ENCODE assay signal across 1 cellular context in the genomic region with DNA sequence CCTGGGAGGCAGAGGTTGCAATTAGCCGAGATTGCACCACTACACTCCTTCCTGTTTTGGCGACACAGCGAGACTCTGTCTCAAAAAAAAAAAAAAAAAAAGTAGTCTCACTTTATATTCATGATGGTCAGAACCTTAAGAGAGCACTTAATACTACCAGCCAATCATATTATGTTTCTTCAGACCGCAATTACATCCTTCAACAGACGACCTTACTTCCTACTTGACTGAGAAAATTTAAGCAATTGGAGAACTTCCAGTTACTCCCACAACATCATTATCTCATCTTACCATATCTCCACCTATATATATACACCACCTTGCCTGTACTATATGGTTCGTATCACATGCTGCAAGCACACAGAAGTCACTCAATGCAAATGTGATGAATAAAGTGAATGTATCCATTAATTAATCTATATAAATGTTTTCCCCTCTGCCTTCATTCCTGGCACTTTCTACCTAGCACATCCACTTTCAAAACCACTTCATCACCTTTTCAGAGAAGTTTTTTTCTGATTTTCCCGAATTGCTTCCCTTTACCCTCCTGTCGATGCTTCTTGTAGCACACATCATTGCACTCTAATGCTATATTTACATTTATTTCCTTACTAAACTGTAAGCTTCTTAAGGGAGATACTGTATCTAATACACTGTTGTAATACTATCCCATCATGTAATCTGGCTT.
TF ChIP-seq lines count a peak whose summit lies in the region.

No MANE protein-coding gene starts in this region.

TF ChIP-seq in K562, 482 proteins besides CTCF, POLR2A, EP300 and RAD21 (continued from another document):
- TF ChIP-seq, protein P1, sequence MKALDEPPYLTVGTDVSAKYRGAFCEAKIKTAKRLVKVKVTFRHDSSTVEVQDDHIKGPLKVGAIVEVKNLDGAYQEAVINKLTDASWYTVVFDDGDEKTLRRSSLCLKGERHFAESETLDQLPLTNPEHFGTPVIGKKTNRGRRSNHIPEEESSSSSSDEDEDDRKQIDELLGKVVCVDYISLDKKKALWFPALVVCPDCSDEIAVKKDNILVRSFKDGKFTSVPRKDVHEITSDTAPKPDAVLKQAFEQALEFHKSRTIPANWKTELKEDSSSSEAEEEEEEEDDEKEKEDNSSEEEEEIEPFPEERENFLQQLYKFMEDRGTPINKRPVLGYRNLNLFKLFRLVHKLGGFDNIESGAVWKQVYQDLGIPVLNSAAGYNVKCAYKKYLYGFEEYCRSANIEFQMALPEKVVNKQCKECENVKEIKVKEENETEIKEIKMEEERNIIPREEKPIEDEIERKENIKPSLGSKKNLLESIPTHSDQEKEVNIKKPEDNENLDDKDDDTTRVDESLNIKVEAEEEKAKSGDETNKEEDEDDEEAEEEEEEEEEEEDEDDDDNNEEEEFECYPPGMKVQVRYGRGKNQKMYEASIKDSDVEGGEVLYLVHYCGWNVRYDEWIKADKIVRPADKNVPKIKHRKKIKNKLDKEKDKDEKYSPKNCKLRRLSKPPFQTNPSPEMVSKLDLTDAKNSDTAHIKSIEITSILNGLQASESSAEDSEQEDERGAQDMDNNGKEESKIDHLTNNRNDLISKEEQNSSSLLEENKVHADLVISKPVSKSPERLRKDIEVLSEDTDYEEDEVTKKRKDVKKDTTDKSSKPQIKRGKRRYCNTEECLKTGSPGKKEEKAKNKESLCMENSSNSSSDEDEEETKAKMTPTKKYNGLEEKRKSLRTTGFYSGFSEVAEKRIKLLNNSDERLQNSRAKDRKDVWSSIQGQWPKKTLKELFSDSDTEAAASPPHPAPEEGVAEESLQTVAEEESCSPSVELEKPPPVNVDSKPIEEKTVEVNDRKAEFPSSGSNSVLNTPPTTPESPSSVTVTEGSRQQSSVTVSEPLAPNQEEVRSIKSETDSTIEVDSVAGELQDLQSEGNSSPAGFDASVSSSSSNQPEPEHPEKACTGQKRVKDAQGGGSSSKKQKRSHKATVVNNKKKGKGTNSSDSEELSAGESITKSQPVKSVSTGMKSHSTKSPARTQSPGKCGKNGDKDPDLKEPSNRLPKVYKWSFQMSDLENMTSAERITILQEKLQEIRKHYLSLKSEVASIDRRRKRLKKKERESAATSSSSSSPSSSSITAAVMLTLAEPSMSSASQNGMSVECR (CRISPR knock-in tag; IDR thresholded peaks at IDR 0.05) = 0 out of 2 replicates have a peak, but pooled peaks have one; percentile 34
- TF ChIP-seq MEIS2 (IDR thresholded peaks at IDR 0.05; ENCODE audit: partially characterized antibody) = peak; percentile 26
- no peak for TF ChIP-seq NFE2 (IDR thresholded peaks at IDR 0.05; ENCODE audit: low read depth)
- peak; percentile 72 for TF ChIP-seq SMARCA5 (IDR thresholded peaks at IDR 0.05)
- no peak for TF ChIP-seq HSF4 (CRISPR knock-in tag; IDR thresholded peaks at IDR 0.05; ENCODE audit: borderline replicate concordance)
- TF ChIP-seq FOXM1 (IDR thresholded peaks at IDR 0.05; ENCODE audit: low read depth) = no peak
- no peak for TF ChIP-seq FOXM1 (CRISPR knock-in tag; IDR thresholded peaks at IDR 0.05; ENCODE audit: low read depth)
- TF ChIP-seq ZNF384 (IDR thresholded peaks at IDR 0.05; ENCODE audit: low read depth, low read length) = peak; percentile 72
- TF ChIP-seq, protein P2, sequence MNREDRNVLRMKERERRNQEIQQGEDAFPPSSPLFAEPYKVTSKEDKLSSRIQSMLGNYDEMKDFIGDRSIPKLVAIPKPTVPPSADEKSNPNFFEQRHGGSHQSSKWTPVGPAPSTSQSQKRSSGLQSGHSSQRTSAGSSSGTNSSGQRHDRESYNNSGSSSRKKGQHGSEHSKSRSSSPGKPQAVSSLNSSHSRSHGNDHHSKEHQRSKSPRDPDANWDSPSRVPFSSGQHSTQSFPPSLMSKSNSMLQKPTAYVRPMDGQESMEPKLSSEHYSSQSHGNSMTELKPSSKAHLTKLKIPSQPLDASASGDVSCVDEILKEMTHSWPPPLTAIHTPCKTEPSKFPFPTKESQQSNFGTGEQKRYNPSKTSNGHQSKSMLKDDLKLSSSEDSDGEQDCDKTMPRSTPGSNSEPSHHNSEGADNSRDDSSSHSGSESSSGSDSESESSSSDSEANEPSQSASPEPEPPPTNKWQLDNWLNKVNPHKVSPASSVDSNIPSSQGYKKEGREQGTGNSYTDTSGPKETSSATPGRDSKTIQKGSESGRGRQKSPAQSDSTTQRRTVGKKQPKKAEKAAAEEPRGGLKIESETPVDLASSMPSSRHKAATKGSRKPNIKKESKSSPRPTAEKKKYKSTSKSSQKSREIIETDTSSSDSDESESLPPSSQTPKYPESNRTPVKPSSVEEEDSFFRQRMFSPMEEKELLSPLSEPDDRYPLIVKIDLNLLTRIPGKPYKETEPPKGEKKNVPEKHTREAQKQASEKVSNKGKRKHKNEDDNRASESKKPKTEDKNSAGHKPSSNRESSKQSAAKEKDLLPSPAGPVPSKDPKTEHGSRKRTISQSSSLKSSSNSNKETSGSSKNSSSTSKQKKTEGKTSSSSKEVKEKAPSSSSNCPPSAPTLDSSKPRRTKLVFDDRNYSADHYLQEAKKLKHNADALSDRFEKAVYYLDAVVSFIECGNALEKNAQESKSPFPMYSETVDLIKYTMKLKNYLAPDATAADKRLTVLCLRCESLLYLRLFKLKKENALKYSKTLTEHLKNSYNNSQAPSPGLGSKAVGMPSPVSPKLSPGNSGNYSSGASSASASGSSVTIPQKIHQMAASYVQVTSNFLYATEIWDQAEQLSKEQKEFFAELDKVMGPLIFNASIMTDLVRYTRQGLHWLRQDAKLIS (CRISPR knock-in tag; IDR thresholded peaks at IDR 0.05) = no peak
- TF ChIP-seq ETV1 (tag; conservative IDR thresholded peaks at IDR 0.05; ENCODE audit: low read depth) = 0 out of 2 replicates have a peak, but pooled peaks have one; percentile 10
- TF ChIP-seq TOE1 (IDR thresholded peaks at IDR 0.05; ENCODE audit: borderline replicate concordance) = no peak
- TF ChIP-seq TOE1 (CRISPR knock-in tag; IDR thresholded peaks at IDR 0.05; ENCODE audit: borderline replicate concordance, low read depth) = 0 out of 2 replicates have a peak, but pooled peaks have one; percentile 72
